ENCODE assay signal across 22 cellular contexts in genomic region chr5:178310130-178310865, GRCh38.
"Had no signal": no experiment of that assay in that cellular context is flagged by ENCODE, and none has a peak within 500 bp of the region (broad histone marks: within the 10 kb centered on the region; RNA-seq: fewer than 3 reads in every experiment).

No MANE protein-coding gene starts in this region.

- H3K9me3 ChIP-seq: body of pancreas, esophagus muscularis mucosa had no signal

- H3K36me3 Mint-ChIP-seq: naive thymus-derived CD8-positive, alpha-beta T cell had no signal

- H3K36me3 ChIP-seq: cardiac muscle cell, esophagus muscularis mucosa had no signal

- FAIRE-seq: frontal cortex had no signal

- H3K27ac Mint-ChIP-seq: activated CD4-positive, alpha-beta memory T cell treated with anti-CD3 and anti-CD28 coated beads, Interleukin-2, amount 10 ng/mL, durations not matched to agents 7 days and 5 days; activated CD4-positive, alpha-beta T cell treated with anti-CD3 and anti-CD28 coated beads, Interleukin-2, amount 10 ng/mL, durations not matched to agents 24 days and 14 days; activated naive CD8-positive, alpha-beta T cell treated with anti-CD3 and anti-CD28 coated beads, Interleukin-2, amount 50 U/mL, for 24 hours; activated T-helper 1 cell treated with anti-CD3 and anti-CD28 coated beads, Interleukin-12 subunit alpha, Interleukin-12 subunit beta, Interleukin-2, Interleukin-4 antibody, amounts not matched to agents 30 ng/mL and 10 ng/mL and 1 ng/mL, durations not matched to agents 14 hours and 24 hours and 36 hours had no signal

- H3K4me3 ChIP-seq: body of pancreas, cardiac muscle cell, esophagus muscularis mucosa, lung, SK-N-MC had no signal

- ATAC-seq: activated CD4-positive, CD25-positive, alpha-beta regulatory T cell treated with anti-CD3 and anti-CD28 coated beads, Interleukin-2, amount 50 U/mL, for 24 hours; activated naive CD8-positive, alpha-beta T cell treated with anti-CD3 and anti-CD28 coated beads, Interleukin-2, amount 50 U/mL, for 24 hours; body of pancreas; left colon; naive thymus-derived CD8-positive, alpha-beta T cell; stimulated activated naive CD8-positive, alpha-beta T cell treated with anti-CD3 and anti-CD28 coated beads, Interleukin-15, Interleukin-2, amounts not matched to agents 100 U/mL and 50 U/mL, for 24 hours had no signal

- H3K27me3 ChIP-seq: body of pancreas, cardiac muscle cell, esophagus muscularis mucosa had no signal

- H3K27me3 Mint-ChIP-seq: activated CD4-positive, alpha-beta memory T cell treated with anti-CD3 and anti-CD28 coated beads, Interleukin-2, amount 10 ng/mL, durations not matched to agents 7 days and 5 days; activated CD4-positive, alpha-beta T cell treated with anti-CD3 and anti-CD28 coated beads, Interleukin-2, amount 10 ng/mL, durations not matched to agents 24 days and 14 days had no signal

- H3K9me3 Mint-ChIP-seq: activated CD4-positive, alpha-beta memory T cell treated with anti-CD3 and anti-CD28 coated beads, Interleukin-2, amount 10 ng/mL, durations not matched to agents 7 days and 5 days; activated CD4-positive, alpha-beta T cell treated with anti-CD3 and anti-CD28 coated beads, Interleukin-2, amount 10 ng/mL, durations not matched to agents 24 days and 14 days; activated naive CD8-positive, alpha-beta T cell treated with anti-CD3 and anti-CD28 coated beads, Interleukin-2, amount 50 U/mL, for 24 hours; activated T-helper 1 cell treated with anti-CD3 and anti-CD28 coated beads, Interleukin-12 subunit alpha, Interleukin-12 subunit beta, Interleukin-2, Interleukin-4 antibody, amounts not matched to agents 30 ng/mL and 10 ng/mL and 1 ng/mL, durations not matched to agents 14 hours and 24 hours and 36 hours; naive thymus-derived CD8-positive, alpha-beta T cell had no signal

- DNase-seq: activated CD4-positive, alpha-beta memory T cell treated with anti-CD3 and anti-CD28 coated beads, Interleukin-2, amount 10 ng/mL, durations not matched to agents 7 days and 5 days; activated CD4-positive, alpha-beta T cell treated with anti-CD3 and anti-CD28 coated beads, Interleukin-2, amount 10 ng/mL, durations not matched to agents 24 days and 14 days; activated gamma-delta T cell; activated naive CD4-positive, alpha-beta T cell treated with anti-CD3 and anti-CD28 coated beads, Interleukin-2, amount 50 U/mL, for 16 hours; activated naive CD8-positive, alpha-beta T cell treated with anti-CD3 and anti-CD28 coated beads, Interleukin-2, amount 50 U/mL, for 24 hours; dermis blood vessel endothelial cell; effector CD8-positive, alpha-beta T cell; hippocampal formation; left colon; naive thymus-derived CD8-positive, alpha-beta T cell; nucleus accumbens; stimulated activated CD4-positive, alpha-beta T cell treated with anti-CD3 and anti-CD28 coated beads, Interleukin-4, amount 100 ng/mL, for 24 hours; stimulated activated naive CD8-positive, alpha-beta T cell treated with anti-CD3 and anti-CD28 coated beads, Interleukin-15, Interleukin-2, amounts not matched to agents 100 U/mL and 50 U/mL, for 24 hours had no signal

- H3K4me3 Mint-ChIP-seq: activated CD4-positive, alpha-beta memory T cell treated with anti-CD3 and anti-CD28 coated beads, Interleukin-2, amount 10 ng/mL, durations not matched to agents 7 days and 5 days; activated CD4-positive, alpha-beta T cell treated with anti-CD3 and anti-CD28 coated beads, Interleukin-2, amount 10 ng/mL, durations not matched to agents 24 days and 14 days; activated naive CD8-positive, alpha-beta T cell treated with anti-CD3 and anti-CD28 coated beads, Interleukin-2, amount 50 U/mL, for 24 hours; activated T-helper 1 cell treated with anti-CD3 and anti-CD28 coated beads, Interleukin-12 subunit alpha, Interleukin-12 subunit beta, Interleukin-2, Interleukin-4 antibody, amounts not matched to agents 30 ng/mL and 10 ng/mL and 1 ng/mL, durations not matched to agents 14 hours and 24 hours and 36 hours; naive thymus-derived CD8-positive, alpha-beta T cell had no signal

- H3K4me1 ChIP-seq: body of pancreas, esophagus muscularis mucosa had no signal

- H3K27ac ChIP-seq: body of pancreas, cardiac muscle cell, esophagus muscularis mucosa, SK-N-MC, VCaP had no signal

- H3K4me1 Mint-ChIP-seq: activated CD4-positive, alpha-beta memory T cell treated with anti-CD3 and anti-CD28 coated beads, Interleukin-2, amount 10 ng/mL, durations not matched to agents 7 days and 5 days; activated CD4-positive, alpha-beta T cell treated with anti-CD3 and anti-CD28 coated beads, Interleukin-2, amount 10 ng/mL, durations not matched to agents 24 days and 14 days; activated naive CD8-positive, alpha-beta T cell treated with anti-CD3 and anti-CD28 coated beads, Interleukin-2, amount 50 U/mL, for 24 hours had no signal
